ENCODE assay signal across 21 cellular contexts in genomic region chr9:131801811-131802210, GRCh38.
"Had no signal": no experiment of that assay in that cellular context is flagged by ENCODE, and none has a peak within 500 bp of the region (broad histone marks: within the 10 kb centered on the region; RNA-seq: fewer than 3 reads in every experiment).

No MANE protein-coding gene starts in this region.

- H3K79me2 ChIP-seq: hepatocyte had no signal

- H3K36me3 ChIP-seq: cardiac muscle cell, colonic mucosa, esophagus muscularis mucosa, left ventricle myocardium inferior, suprapubic skin had no signal

- H2AFZ ChIP-seq: hepatocyte had no signal

- H3K36me3 Mint-ChIP-seq: activated CD8-positive, alpha-beta memory T cell treated with anti-CD3 and anti-CD28 coated beads, Interleukin-2, amount 10 ng/mL, durations not matched to agents 7 days and 5 days; type B pancreatic cell had no signal

- H3K4me3 Mint-ChIP-seq: activated CD8-positive, alpha-beta memory T cell treated with anti-CD3 and anti-CD28 coated beads, Interleukin-2, amount 10 ng/mL, durations not matched to agents 7 days and 5 days; activated T-cell treated with anti-CD3 and anti-CD28 coated beads, Interleukin-2, amount 50 U/mL, for 24 hours; naive thymus-derived CD4-positive, alpha-beta T cell; stimulated activated naive CD8-positive, alpha-beta T cell treated with anti-CD3 and anti-CD28 coated beads, Interleukin-15, Interleukin-2, amounts not matched to agents 100 ng/mL and 50 ng/mL, for 24 hours; type B pancreatic cell had no signal

- H3K27me3 ChIP-seq: cardiac muscle cell, colonic mucosa, hepatocyte had no signal

- ATAC-seq: activated CD8-positive, alpha-beta memory T cell treated with anti-CD3 and anti-CD28 coated beads, Interleukin-2, amount 10 ng/mL, durations not matched to agents 7 days and 5 days; mucosa of descending colon; naive thymus-derived CD4-positive, alpha-beta T cell; right cardiac atrium had no signal

- DNase-seq: activated CD4-positive, alpha-beta T cell treated with anti-CD3 and anti-CD28 coated beads, Interleukin-2, amount 50 U/mL, for 48 hours; activated CD8-positive, alpha-beta memory T cell treated with anti-CD3 and anti-CD28 coated beads, Interleukin-2, amount 10 ng/mL, durations not matched to agents 7 days and 5 days; activated effector memory CD4-positive, alpha-beta T cell treated with Interleukin-2 at 50 U/mL for 16 hours; activated naive CD4-positive, alpha-beta T cell treated with anti-CD3 and anti-CD28 coated beads, Interleukin-2, amount 50 U/mL, for 16 hours; activated T-cell treated with anti-CD3 and anti-CD28 coated beads, Interleukin-2, amount 50 U/mL, for 24 hours; colonic mucosa; left ventricle myocardium inferior; mucosa of descending colon; naive thymus-derived CD4-positive, alpha-beta T cell; nucleus accumbens; right cardiac atrium; small intestine; stimulated activated CD4-positive, alpha-beta T cell treated with anti-CD3 and anti-CD28 coated beads, Interleukin-4, amount 100 ng/mL, for 4 hours; stimulated activated CD8-positive, alpha-beta memory T cell treated with anti-CD3 and anti-CD28 coated beads, Interleukin-4, amount 100 ng/mL, for 48 hours; T-helper 9 cell had no signal

- H3K4me2 ChIP-seq: hepatocyte had no signal

- H3K27ac ChIP-seq: cardiac muscle cell, colonic mucosa, esophagus muscularis mucosa, hepatocyte, left ventricle myocardium inferior, suprapubic skin had no signal

- H3K4me3 ChIP-seq: cardiac muscle cell, colonic mucosa, esophagus muscularis mucosa, hepatocyte, left ventricle myocardium inferior, mucosa of descending colon, suprapubic skin had no signal

- H3K9me3 Mint-ChIP-seq: activated T-cell treated with anti-CD3 and anti-CD28 coated beads, Interleukin-2, amount 50 U/mL, for 24 hours; stimulated activated naive CD8-positive, alpha-beta T cell treated with anti-CD3 and anti-CD28 coated beads, Interleukin-15, Interleukin-2, amounts not matched to agents 100 ng/mL and 50 ng/mL, for 24 hours had no signal

- H3K4me1 Mint-ChIP-seq: activated CD8-positive, alpha-beta memory T cell treated with anti-CD3 and anti-CD28 coated beads, Interleukin-2, amount 10 ng/mL, durations not matched to agents 7 days and 5 days; naive thymus-derived CD4-positive, alpha-beta T cell had no signal

- H3K27ac Mint-ChIP-seq: activated CD8-positive, alpha-beta memory T cell treated with anti-CD3 and anti-CD28 coated beads, Interleukin-2, amount 10 ng/mL, durations not matched to agents 7 days and 5 days; activated T-cell treated with anti-CD3 and anti-CD28 coated beads, Interleukin-2, amount 50 U/mL, for 24 hours; naive thymus-derived CD4-positive, alpha-beta T cell; stimulated activated naive CD8-positive, alpha-beta T cell treated with anti-CD3 and anti-CD28 coated beads, Interleukin-15, Interleukin-2, amounts not matched to agents 100 ng/mL and 50 ng/mL, for 24 hours; type B pancreatic cell had no signal

- H3K4me1 ChIP-seq: colonic mucosa, esophagus muscularis mucosa, left ventricle myocardium inferior, suprapubic skin had no signal

- H3K9me3 ChIP-seq: colonic mucosa, esophagus muscularis mucosa, left ventricle myocardium inferior, mucosa of descending colon, suprapubic skin had no signal
